Comparison of ENCODE assay signal across 9 cellular contexts in genomic region chr6:103273048-103273447, GRCh38.
DNase-seq lines count a peak whose midpoint lies in the region; ATAC-seq and TF ChIP-seq lines count a peak whose summit lies in the region.
"Had no signal": no experiment of that assay in that cellular context is flagged by ENCODE, and none has a peak within 500 bp of the region (broad histone marks: within the 10 kb centered on the region; RNA-seq: fewer than 3 reads in every experiment).

No MANE protein-coding gene starts in this region.

- CTCF ChIA-PET in PC-3 (lab: Charles Lee) = no interaction called here

- intact Hi-C loops in PC-3 (cut with micrococcal nuclease) = loop anchor here (1.0 to 10.0 kb wide), 3 partner anchors 148 to 423 kb away; no protein-coding TSS in a partner anchor

- peak; percentile 69 for ATAC-seq in PC-3
- ATAC-seq in GM21423 (IDR thresholded peaks at IDR 0.05; ENCODE audit: unreplicated experiment) = no peak
- no peak for ATAC-seq in HG03139 (IDR thresholded peaks at IDR 0.05; ENCODE audit: unreplicated experiment)
- ATAC-seq in HG03196 (IDR thresholded peaks at IDR 0.05; ENCODE audit: unreplicated experiment) = no peak

- peak; percentile 8 for DNase-seq in HPDE6-E6E7 (ENCODE audit: extremely low spot score)
- peak; percentile 52 for DNase-seq in PC-3
- DNase-seq in hepatocyte (ENCODE audit: low spot score) = peak; percentile 52
- DNase-seq in cortex of kidney (lab: John Stamatoyannopoulos, UW) = no peak
- DNase-seq: activated naive CD8-positive, alpha-beta T cell treated with anti-CD3 and anti-CD28 coated beads, Interleukin-2, amount 10 ng/mL, durations not matched to agents 7 days and 5 days had no signal

- no peaks in the 10 kb centered on the region for H3K36me3 ChIP-seq in PC-3 (ENCODE audit: low read depth, low read length)
- H3K36me3 ChIP-seq in hepatocyte (replicated peaks; ENCODE audit: insufficient read depth, low read depth) = no peaks in the 10 kb centered on the region

- 11% methylated on average over 1 of the region's 1 CpG for WGBS in hepatocyte (ENCODE audit: low lambda C conversion rate, missing lambda C conversion rate)

- no peaks in the 10 kb centered on the region for H3F3A ChIP-seq in PC-3 (ENCODE audit: low read length, unreplicated experiment)

- H3K9me3 ChIP-seq in PC-3 (ENCODE audit: low read length) (no peaks in the 10 kb centered on the region), hepatocyte (ENCODE audit: low read depth) (no peaks in the 10 kb centered on the region)

- no peak overlapping the region for H3K4me2 ChIP-seq in PC-3 (ENCODE audit: low read length)
- no peak overlapping the region for H3K4me2 ChIP-seq in hepatocyte

- no peaks in the 10 kb centered on the region for H3K9me2 ChIP-seq in PC-3 (replicated peaks; ENCODE audit: low read length)
- H3K9me2 ChIP-seq in hepatocyte (replicated peaks; ENCODE audit: insufficient read depth) = no peaks in the 10 kb centered on the region

- H3K27ac ChIP-seq in C4-2B (no peak overlapping the region), PC-3 (ENCODE audit: low read length) (no peak overlapping the region), hepatocyte (no peak overlapping the region)

- peak; percentile 63 for TF ChIP-seq CTCF in C4-2B (conservative IDR thresholded peaks at IDR 0.05)
- TF ChIP-seq CTCF in PC-3 (conservative IDR thresholded peaks at IDR 0.05; ENCODE audit: low read depth, low read length) = peak; percentile 56
- TF ChIP-seq CTCF in hepatocyte (IDR thresholded peaks at IDR 0.05; ENCODE audit: poor library complexity) = peak; percentile 64

- H4K20me1 ChIP-seq in PC-3 (ENCODE audit: low read length) (no peaks in the 10 kb centered on the region), hepatocyte (ENCODE audit: insufficient read depth, poor library complexity, severe bottlenecking) (no peaks in the 10 kb centered on the region)

- no TSS peak for BruUV-seq in PC-3 (replicated peaks; lab: Mats Ljungman, UMichigan)

- H3K27me3 ChIP-seq in PC-3 (ENCODE audit: low read length) = no peaks in the 10 kb centered on the region
- no peaks in the 10 kb centered on the region for H3K27me3 ChIP-seq in hepatocyte

- H3K4me1 ChIP-seq in PC-3 (ENCODE audit: insufficient read depth, low read length) = no peaks in the 10 kb centered on the region
- no peaks in the 10 kb centered on the region for H3K4me1 ChIP-seq in hepatocyte (ENCODE audit: insufficient read depth)

- H3K9ac ChIP-seq in PC-3 (ENCODE audit: low read length) = no peak overlapping the region

- POLR2A ChIA-PET in PC-3 (lab: Charles Lee; ENCODE audit: unreplicated experiment) = no interaction called here

- H3K4me3 ChIP-seq in PC-3 (ENCODE audit: low read length) (no peak overlapping the region), hepatocyte (no peak overlapping the region)

- no peak overlapping the region for H2AFZ ChIP-seq in PC-3 (ENCODE audit: low read length)
- no peak overlapping the region for H2AFZ ChIP-seq in hepatocyte

- H3K79me2 ChIP-seq in PC-3 (ENCODE audit: low read length) (no peaks in the 10 kb centered on the region), hepatocyte (no peaks in the 10 kb centered on the region)
